Comparison of ENCODE assay signal across 9 cellular contexts in genomic region chr6:35048631-35049083, GRCh38.
DNase-seq lines count a peak whose midpoint lies in the region; ATAC-seq and TF ChIP-seq lines count a peak whose summit lies in the region.
"Had no signal": no experiment of that assay in that cellular context is flagged by ENCODE, and none has a peak within 500 bp of the region (broad histone marks: within the 10 kb centered on the region; RNA-seq: fewer than 3 reads in every experiment).

No MANE protein-coding gene starts in this region.

- H2AFZ ChIP-seq in SK-N-SH (ENCODE audit: low read depth): no peak overlapping the region

- H3K36me3 ChIP-seq in SK-N-SH (replicated peaks in 1 of 2; ENCODE audit: control insufficient read depth in 1 of 2, insufficient read depth in 2 of 2, low read length in 1 of 2) (peaks cover 0 to 3% of the 10 kb centered on the region in 2 experiments), psoas muscle (ENCODE audit: insufficient read depth in 1 of 2, low read depth in 1 of 2) (no peaks in the 10 kb centered on the region)

- no peaks in the 10 kb centered on the region for H3F3A ChIP-seq in SK-N-SH (replicated peaks; ENCODE audit: insufficient read depth)

- H3K27ac ChIP-seq in SK-N-SH (ENCODE audit: low read depth in 2 of 2, low read length in 1 of 2) (peak overlapping the region in 1 of 2 experiments; percentile 34; a peak in 1 of 4 replicates), psoas muscle (peak overlapping the region; percentile 76)
- H3K27ac ChIP-seq: C4-2B had no signal

- H3K4me2 ChIP-seq in SK-N-SH: no peak overlapping the region

- POLR2A ChIA-PET in SK-N-SH (lab: Yijun Ruan, JAX): no interaction called here

- 100% methylated on average over 2 of the region's 11 CpGs for WGBS in SK-N-SH (ENCODE audit: low lambda C conversion rate)
- WGBS in psoas muscle, 3 donors: 50 to 72% (median 54%) methylated on average over 11 of the region's 11 CpGs

- CTCF ChIA-PET in SK-N-SH (lab: Yijun Ruan, JAX): interaction anchor here (0.6 to 1.2 kb wide), 4 partner anchors 10 to 109 kb away, joined by 3 to 4 read pairs (median 3); no protein-coding TSS in a partner anchor

- H3K9me3 ChIP-seq in SK-N-SH: no peaks in the 10 kb centered on the region
- no peaks in the 10 kb centered on the region for H3K9me3 ChIP-seq in psoas muscle

- DNase-seq in SK-N-SH (peak; percentile 30), Right ventricle myocardium inferior (ENCODE audit: missing footprints) (peak; percentile 54), psoas muscle (peak in 1 of 2 donors; percentile 67), SKM-1 treated with dmso at 0.1 percent for 144 hours (lab: John Stamatoyannopoulos, UW; ENCODE audit: unreplicated experiment) (no peak)
- DNase-seq in activated CD4-positive, alpha-beta T cell treated with anti-CD3 and anti-CD28 coated beads for 48 hours: peak; percentile 25

- H4K20me1 ChIP-seq in SK-N-SH (ENCODE audit: insufficient read depth): no peaks in the 10 kb centered on the region

- peak; percentile 13; the same call in 1 of the 2 replicates for TF ChIP-seq RAD21 in SK-N-SH (IDR thresholded peaks at IDR 0.05; ENCODE audit: low read length)

- H3K27me3 ChIP-seq in SK-N-SH (ENCODE audit: insufficient read depth): no peaks in the 10 kb centered on the region
- H3K27me3 ChIP-seq in psoas muscle (ENCODE audit: insufficient read depth in 3 of 3, low read length in 2 of 3): no peaks in the 10 kb centered on the region

- no peak overlapping the region for H3K9ac ChIP-seq in SK-N-SH

- H3K9me2 ChIP-seq in SK-N-SH: no peaks in the 10 kb centered on the region

- intact Hi-C loops in Right ventricle myocardium inferior (cut with DNase I) (no loop called here), psoas muscle (cut with DNase I) (no loop called here)

- H3K4me1 ChIP-seq in SK-N-SH (ENCODE audit: control insufficient read depth in 1 of 2, insufficient read depth in 2 of 2, low read depth in 1 of 2, low read length in 1 of 2) (peaks cover 42 to 55% of the 10 kb centered on the region in 2 experiments; a peak in 3 of 4 replicates), psoas muscle (peaks cover 64% of the 10 kb centered on the region)

- no peak for TF ChIP-seq EP300 in SK-N-SH (IDR thresholded peaks at IDR 0.05; ENCODE audit: borderline replicate concordance in 1 of 2, low read depth in 1 of 2, low read length in 1 of 2)

- no peaks in the 10 kb centered on the region for H3K79me2 ChIP-seq in SK-N-SH (ENCODE audit: insufficient read depth)

- ATAC-seq in SK-N-SH treated with all-trans-retinoic acid at 6 μM for 48 hours (no peak), Right ventricle myocardium inferior (peak; percentile 32), psoas muscle (peak in 3 of 4 donors; percentile 18 to 24 (median 18)), GM18867 (IDR thresholded peaks at IDR 0.05; ENCODE audit: unreplicated experiment) (no peak), GM19023 (IDR thresholded peaks at IDR 0.05; ENCODE audit: unreplicated experiment) (no peak)

- no peak; the same call in 1 of the 2 replicates for TF ChIP-seq CTCF in SK-N-SH (IDR thresholded peaks at IDR 0.05)
- TF ChIP-seq CTCF in psoas muscle (IDR thresholded peaks at IDR 0.05): no peak

- no peak overlapping the region for H3K4me3 ChIP-seq in SK-N-SH (ENCODE audit: low read depth in 2 of 2, low read length in 1 of 2)
- H3K4me3 ChIP-seq in psoas muscle: peak overlapping the region; percentile 33

TF ChIP-seq in SK-N-SH, 30 proteins besides CTCF, POLR2A, EP300 and RAD21 (continues in another document):
- no peak for TF ChIP-seq USF1 (IDR thresholded peaks at IDR 0.05; ENCODE audit: borderline replicate concordance, low read depth)
- no peak for TF ChIP-seq NFIC (IDR thresholded peaks at IDR 0.05; ENCODE audit: borderline replicate concordance)
- TF ChIP-seq USF2 (IDR thresholded peaks at IDR 0.05; ENCODE audit: borderline replicate concordance, low read depth, low read length): no peak
- no peak for TF ChIP-seq REST (IDR thresholded peaks at IDR 0.05; ENCODE audit: low read depth, low read length)
- TF ChIP-seq MXI1 (IDR thresholded peaks at IDR 0.05; ENCODE audit: low read depth, low read length): no peak

TF ChIP-seq in SK-N-SH treated with all-trans-retinoic acid at 6 μM for 48 hours, 23 proteins besides CTCF, POLR2A, EP300 and RAD21 (continues in another document):
- TF ChIP-seq POU6F1 (CRISPR knock-in tag; IDR thresholded peaks at IDR 0.05; ENCODE audit: borderline replicate concordance, low read depth) (no peak), PPARA (CRISPR knock-in tag; IDR thresholded peaks at IDR 0.05; ENCODE audit: borderline replicate concordance) (no peak), TOX (CRISPR knock-in tag; IDR thresholded peaks at IDR 0.05; ENCODE audit: borderline replicate concordance) (no peak), OSR1 (CRISPR knock-in tag; IDR thresholded peaks at IDR 0.05) (no peak), ESRRG (CRISPR knock-in tag; IDR thresholded peaks at IDR 0.05) (no peak), SNAI2 (CRISPR knock-in tag; IDR thresholded peaks at IDR 0.05) (no peak), PATZ1 (CRISPR knock-in tag; IDR thresholded peaks at IDR 0.05; ENCODE audit: borderline replicate concordance) (no peak), ZFP30 (CRISPR knock-in tag; IDR thresholded peaks at IDR 0.05) (no peak), ZNF565 (CRISPR knock-in tag; conservative IDR thresholded peaks at IDR 0.05; ENCODE audit: low read depth) (no peak), ARNTL (CRISPR knock-in tag; IDR thresholded peaks at IDR 0.05; ENCODE audit: borderline replicate concordance, low read depth) (no peak), ZC3H10 (CRISPR knock-in tag; IDR thresholded peaks at IDR 0.05) (no peak), ISL1 (CRISPR knock-in tag; IDR thresholded peaks at IDR 0.05) (no peak), ZFP3 (CRISPR knock-in tag; IDR thresholded peaks at IDR 0.05) (no peak), ZNF8 (CRISPR knock-in tag; IDR thresholded peaks at IDR 0.05) (no peak), CREB5 (CRISPR knock-in tag; IDR thresholded peaks at IDR 0.05; ENCODE audit: low read depth) (no peak), TSHZ2 (CRISPR knock-in tag; IDR thresholded peaks at IDR 0.05) (no peak)

Comparison
In these comparisons a context has a peak if more than half of its experiments do, and no peak if none do; other contexts are left out.
1. ATAC-seq: peak in Right ventricle myocardium inferior (single experiment) and psoas muscle (3 of 4); none in SK-N-SH treated with all-trans-retinoic acid at 6 μM for 48 hours (single experiment), GM18867 (single experiment) and GM19023 (single experiment).